In genomic region chr10:86348321-86349210, GRCh38 we compare ENCODE assay signal across 13 cellular contexts. TPM values are rescaled to one million over a fixed set of nuclear protein-coding genes. Genes with fewer than 3 reads are reported as not detected.
DNase-seq lines count a peak whose midpoint lies in the region; ATAC-seq, FAIRE-seq and TF ChIP-seq lines count a peak whose summit lies in the region.
"Had no signal": no experiment of that assay in that cellular context is flagged by ENCODE, and none has a peak within 500 bp of the region (broad histone marks: within the 10 kb centered on the region; RNA-seq: fewer than 3 reads in every experiment).

No MANE protein-coding gene starts in this region.

- no peak overlapping the region for H3K9ac ChIP-seq in kidney (ENCODE audit: low read length in 2 of 2)

- DNase-seq in Right ventricle myocardium superior (peak; percentile 40), left cardiac atrium (no peak), astrocyte of the spinal cord (ENCODE audit: low read depth, low spot score) (no peak), kidney (peak; percentile 57), upper lobe of right lung (peak; percentile 63), glomerular visceral epithelial cell (ENCODE audit: extremely low spot score) (no peak)
- DNase-seq: activated gamma-delta T cell treated with Interleukin-2 at 50 U/mL for 16 hours, kidney glomerular epithelial cell, NCI-H2081, T-cell had no signal

- H3K4me3 ChIP-seq in astrocyte of the spinal cord (ENCODE audit: low read depth, low read length) (no peak overlapping the region), kidney (ENCODE audit: low read length in 2 of 2) (no peak overlapping the region), upper lobe of right lung (no peak overlapping the region)

- H3K4me1 ChIP-seq in kidney (ENCODE audit: control insufficient read depth in 1 of 2, insufficient read depth in 1 of 2, low read depth in 1 of 2, low read length in 2 of 2): no peaks in the 10 kb centered on the region
- H3K4me1 ChIP-seq in upper lobe of right lung: no peaks in the 10 kb centered on the region

- ATAC-seq in Right ventricle myocardium superior (ENCODE audit: poor library complexity) (no peak), left cardiac atrium (no peak), upper lobe of right lung (no peak), GM18873 (IDR thresholded peaks at IDR 0.05; ENCODE audit: low FRiP score, unreplicated experiment) (no peak), GM18907 (IDR thresholded peaks at IDR 0.05; ENCODE audit: unreplicated experiment) (no peak)
- ATAC-seq: T-cell had no signal

- H3K9me3 ChIP-seq in kidney (ENCODE audit: control insufficient read depth in 1 of 2, low read length in 2 of 2) (no peaks in the 10 kb centered on the region), upper lobe of right lung (no peaks in the 10 kb centered on the region)

- TF ChIP-seq CTCF in astrocyte of the spinal cord (IDR thresholded peaks at IDR 0.05; ENCODE audit: low read depth, low read length) (peak; percentile 21), kidney (IDR thresholded peaks at IDR 0.05; ENCODE audit: borderline replicate concordance, extremely low read depth, insufficient read depth) (no peak), upper lobe of right lung (IDR thresholded peaks at IDR 0.05) (no peak)

- H3K27ac ChIP-seq in kidney (ENCODE audit: low read depth in 2 of 2, low read length in 2 of 2) (no peak overlapping the region), upper lobe of right lung (no peak overlapping the region)

- no peaks in the 10 kb centered on the region for H3K27me3 ChIP-seq in upper lobe of right lung

- no peaks in the 10 kb centered on the region for H3K36me3 ChIP-seq in kidney (ENCODE audit: control insufficient read depth in 1 of 2, insufficient read depth in 2 of 2, low read length in 2 of 2)
- H3K36me3 ChIP-seq in upper lobe of right lung: no peaks in the 10 kb centered on the region

- in situ Hi-C loops in astrocyte of the spinal cord (cut with HindIII; ENCODE audit: low sequenced_read_pairs): no loop called here

- intact Hi-C loops in Right ventricle myocardium superior (cut with DNase I): no loop called here
- intact Hi-C loops in left cardiac atrium (cut with DNase I): no loop called here
- intact Hi-C loops in kidney (cut with DNase I): no loop called here
- intact Hi-C loops in upper lobe of right lung (cut with DNase I): no loop called here

- FAIRE-seq in kidney (lab: Jason Lieb, UNC): no peak

RNA-seq across cellular contexts. Expression of gene GRID1, which starts 18.0 kb away (rescaled TPM):
- total RNA-seq in Right ventricle myocardium superior (1.1 TPM), left cardiac atrium (under 1 TPM; 0.52 to 0.59 TPM), kidney (1.4 TPM), upper lobe of right lung (3.0 TPM)
- polyA plus RNA-seq in kidney (ENCODE audit: insufficient read depth, low read depth, low replicate concordance): 0.37 TPM
- total RNA-seq: Daoy had no signal

Comparison
In these comparisons a context has a peak if more than half of its experiments do, and no peak if none do; other contexts are left out.
1. DNase-seq: peak in Right ventricle myocardium superior (single experiment), kidney (single experiment) and upper lobe of right lung (single experiment); none in left cardiac atrium (single experiment), astrocyte of the spinal cord (single experiment) and glomerular visceral epithelial cell (single experiment).